In genomic region chr12:19643635-19644034, GRCh38 we compare ENCODE assay signal across 8 cellular contexts.
DNase-seq lines count a peak whose midpoint lies in the region; ATAC-seq and TF ChIP-seq lines count a peak whose summit lies in the region.

No MANE protein-coding gene starts in this region.

- peaks cover 32% of the 10 kb centered on the region for H3K4me1 Mint-ChIP-seq in Calu3 (ENCODE audit: low read depth, unreplicated experiment)

- intact Hi-C loops in Calu3 (cut with micrococcal nuclease; ENCODE audit: unreplicated experiment), result loop anchor here (2.0 kb wide), 1 partner anchor 71 kb away; no protein-coding TSS in a partner anchor

- H3K4me3 Mint-ChIP-seq in Calu3 (ENCODE audit: low read depth, unreplicated experiment), result no peak overlapping the region

- no peak overlapping the region for H3K27ac Mint-ChIP-seq in Calu3 (ENCODE audit: unreplicated experiment)

- BruUV-seq in Calu3 (replicated peaks; lab: Mats Ljungman, UMichigan), result no TSS peak

- TF ChIP-seq CTCF in Calu3 (IDR thresholded peaks at IDR 0.05; ENCODE audit: unreplicated experiment), result peak; percentile 32

- H3K27me3 Mint-ChIP-seq in Calu3 (ENCODE audit: unreplicated experiment), result no peaks in the 10 kb centered on the region

- no peak for ATAC-seq in GM21360 (IDR thresholded peaks at IDR 0.05; ENCODE audit: unreplicated experiment)
- no peak for ATAC-seq in HG03045 (IDR thresholded peaks at IDR 0.05; ENCODE audit: unreplicated experiment)
- no peak for ATAC-seq in HG03025 (IDR thresholded peaks at IDR 0.05; ENCODE audit: low FRiP score, unreplicated experiment)

- DNase-seq in Calu3 (peak; percentile 22), NCI-H146 (lab: John Stamatoyannopoulos, UW) (peak; percentile 61), dedifferentiated amniotic fluid mesenchymal stem cell (ENCODE audit: extremely low spot score) (peak; percentile 60), midbrain (lab: John Stamatoyannopoulos, UW) (peak; percentile 28)
- DNase-seq in activated CD4-positive, alpha-beta T cell treated with anti-CD3 and anti-CD28 coated beads, Interleukin-2, amount 50 U/mL, for 4 hours, result no peak

- CTCF ChIA-PET in Calu3 (lab: Charles Lee), result interaction anchor here (0.6 kb wide), 1 partner anchor 25 kb away, joined by 9 read pairs; no protein-coding TSS in a partner anchor

- H3K36me3 Mint-ChIP-seq in Calu3 (ENCODE audit: insufficient read depth, unreplicated experiment), result peaks cover 3% of the 10 kb centered on the region

- H3K9me3 Mint-ChIP-seq in Calu3 (ENCODE audit: low read depth, unreplicated experiment), result no peaks in the 10 kb centered on the region

Comparison
In these comparisons a context has a peak if more than half of its experiments do, and no peak if none do; other contexts are left out.
1. DNase-seq: peak in Calu3 (single experiment), NCI-H146 (single experiment), dedifferentiated amniotic fluid mesenchymal stem cell (single experiment) and midbrain (single experiment); none in activated CD4-positive, alpha-beta T cell treated with anti-CD3 and anti-CD28 coated beads, Interleukin-2, amount 50 U/mL, for 4 hours (0 of 2).